Comparison of ENCODE assay signal across 1 cellular context in genomic region chr16:52545157-52545543, GRCh38.
TF ChIP-seq lines count a peak whose summit lies in the region.

No MANE protein-coding gene starts in this region.

TF ChIP-seq in GM23338, 12 proteins besides CTCF, POLR2A, EP300 and RAD21 (continued from another document):
- no peak for TF ChIP-seq ZNF462 (CRISPR knock-in tag; IDR thresholded peaks at IDR 0.05)
- TF ChIP-seq JUNB (IDR thresholded peaks at IDR 0.05; ENCODE audit: unreplicated experiment) = no peak
- no peak for TF ChIP-seq CREB1 (CRISPR knock-in tag; IDR thresholded peaks at IDR 0.05; ENCODE audit: low read depth)
TF ChIP-seq in GM23338: peak in this region for 0.
